17 cellular contexts compared by ENCODE assay signal in genomic region chr10:109207361-109207760, GRCh38.
DNase-seq lines count a peak whose midpoint lies in the region; ATAC-seq, FAIRE-seq and TF ChIP-seq lines count a peak whose summit lies in the region.
"Had no signal": no experiment of that assay in that cellular context is flagged by ENCODE, and none has a peak within 500 bp of the region (broad histone marks: within the 10 kb centered on the region; RNA-seq: fewer than 3 reads in every experiment).

No MANE protein-coding gene starts in this region.

- H4K20me1 ChIP-seq in GM23338 (replicated peaks; ENCODE audit: insufficient read depth), result no peaks in the 10 kb centered on the region

- H3K27me3 ChIP-seq in GM23338 (ENCODE audit: insufficient read depth) (no peaks in the 10 kb centered on the region), kidney epithelial cell (ENCODE audit: control insufficient read depth, insufficient read depth, low read length) (no peaks in the 10 kb centered on the region), psoas muscle (ENCODE audit: insufficient read depth in 3 of 3, low read length in 2 of 3) (no peaks in the 10 kb centered on the region)

- no peaks in the 10 kb centered on the region for H3K36me3 ChIP-seq in GM23338 (ENCODE audit: insufficient read depth)
- no peaks in the 10 kb centered on the region for H3K36me3 ChIP-seq in kidney epithelial cell (ENCODE audit: control insufficient read depth, insufficient read depth, low read length)
- H3K36me3 ChIP-seq in psoas muscle (ENCODE audit: insufficient read depth in 1 of 2, low read depth in 1 of 2), result no peaks in the 10 kb centered on the region

- FAIRE-seq in RCC 7860 (lab: Jason Lieb, UNC), result peak; percentile 92

- H3K9me3 ChIP-seq in psoas muscle, result no peaks in the 10 kb centered on the region

- H3K4me3 ChIP-seq in GM23338, result no peak overlapping the region
- no peak overlapping the region for H3K4me3 ChIP-seq in kidney epithelial cell (ENCODE audit: low read depth, low read length)
- H3K4me3 ChIP-seq in psoas muscle, result no peak overlapping the region

- peak overlapping the region; percentile 45; the same call in 1 of the 2 replicates for H2AFZ ChIP-seq in GM23338

- peaks cover 1% of the 10 kb centered on the region for H3K27me3 Mint-ChIP-seq in GM23338 (ENCODE audit: insufficient read depth, low read depth, poor library complexity)

- no peak overlapping the region for H3K4me3 Mint-ChIP-seq in GM23338
- H3K4me3 Mint-ChIP-seq: CD14-positive monocyte had no signal

- ATAC-seq in GM23338, result no peak
- no peak for ATAC-seq in psoas muscle
- no peak for ATAC-seq in GM19328 (IDR thresholded peaks at IDR 0.05; ENCODE audit: unreplicated experiment)

- DNase-seq in GM23338 (ENCODE audit: low spot score) (no peak), RCC 7860 (ENCODE audit: low spot score) (peak; percentile 83), kidney epithelial cell (ENCODE audit: low read depth) (peak; percentile 34), renal cortical epithelial cell (ENCODE audit: low read depth) (peak; percentile 68), psoas muscle (no peak), head of caudate nucleus (no peak)
- DNase-seq in activated naive CD4-positive, alpha-beta T cell treated with Interleukin-2 at 50 U/mL for 16 hours, result no peak
- DNase-seq: DMS79 treated with DMSO at 0.1 percent for 48 hours, H7, NCI-H1436, NCI-H2029 treated with DMSO at 0.1 percent for 48 hours, NCI-H2171, SIG-M5 had no signal

- no peaks in the 10 kb centered on the region for H3K9me3 Mint-ChIP-seq in GM23338

- H3K9me2 ChIP-seq in GM23338 (ENCODE audit: insufficient read depth), result no peaks in the 10 kb centered on the region

- H3K27ac Mint-ChIP-seq in GM23338, result no peak overlapping the region
- H3K27ac Mint-ChIP-seq: CD14-positive monocyte had no signal

- H3K4me1 ChIP-seq in GM23338 (ENCODE audit: insufficient read depth) (no peaks in the 10 kb centered on the region), psoas muscle (no peaks in the 10 kb centered on the region)

- no peaks in the 10 kb centered on the region for H3K4me1 Mint-ChIP-seq in GM23338
- H3K4me1 Mint-ChIP-seq: CD14-positive monocyte had no signal

- no peak overlapping the region for H3K27ac ChIP-seq in GM23338 (ENCODE audit: low read depth)
- H3K27ac ChIP-seq in psoas muscle, result no peak overlapping the region
- H3K27ac ChIP-seq: KMS-11, RWPE1 had no signal

- H3K36me3 Mint-ChIP-seq in GM23338 (ENCODE audit: low read depth), result no peaks in the 10 kb centered on the region
- H3K36me3 Mint-ChIP-seq: CD14-positive monocyte had no signal

- H3K79me2 ChIP-seq in GM23338 (replicated peaks; ENCODE audit: insufficient read depth), result no peaks in the 10 kb centered on the region

- TF ChIP-seq CTCF in GM23338 (conservative IDR thresholded peaks at IDR 0.05; ENCODE audit: low read depth in 2 of 2) (no peak), kidney epithelial cell (IDR thresholded peaks at IDR 0.05; ENCODE audit: insufficient read depth, low read length, poor library complexity, severe bottlenecking) (no peak), psoas muscle (IDR thresholded peaks at IDR 0.05) (no peak)

- WGBS in psoas muscle, 3 donors, result 31 to 43% (median 38%) methylated on average over 1 of the region's 1 CpG

- H3K4me2 ChIP-seq in GM23338, result no peak overlapping the region
- H3K4me2 ChIP-seq: KMS-11 had no signal

- H3F3A ChIP-seq in GM23338 (replicated peaks; ENCODE audit: low read depth), result no peaks in the 10 kb centered on the region

- intact Hi-C loops in psoas muscle (cut with DNase I) (no loop called here), head of caudate nucleus (cut with DNase I) (no loop called here)

TF ChIP-seq in GM23338, 12 proteins besides CTCF, POLR2A, EP300 and RAD21 (continues in another document):
- TF ChIP-seq EZH2 (IDR thresholded peaks at IDR 0.05; ENCODE audit: low read depth, unreplicated experiment) (no peak), REST (IDR thresholded peaks at IDR 0.05; ENCODE audit: unreplicated experiment) (no peak), POLR2AphosphoS5 (IDR thresholded peaks at IDR 0.05; ENCODE audit: low read depth) (no peak), JUNB (IDR thresholded peaks at IDR 0.05; ENCODE audit: unreplicated experiment) (no peak), ZNF331 (CRISPR knock-in tag; IDR thresholded peaks at IDR 0.05; ENCODE audit: low read depth) (no peak), STAT1 (IDR thresholded peaks at IDR 0.05; ENCODE audit: unreplicated experiment) (no peak), ETS1 (IDR thresholded peaks at IDR 0.05) (no peak), ZNF114 (CRISPR knock-in tag; IDR thresholded peaks at IDR 0.05) (no peak), CREB1 (CRISPR knock-in tag; IDR thresholded peaks at IDR 0.05; ENCODE audit: low read depth) (no peak), EZH2phosphoT487 (IDR thresholded peaks at IDR 0.05; ENCODE audit: unreplicated experiment) (no peak), NANOG (IDR thresholded peaks at IDR 0.05; ENCODE audit: borderline replicate concordance) (no peak)

Comparison
In these comparisons a context has a peak if more than half of its experiments do, and no peak if none do; other contexts are left out.
1. DNase-seq: peak in RCC 7860 (single experiment), kidney epithelial cell (single experiment) and renal cortical epithelial cell (single experiment); none in GM23338 (single experiment), psoas muscle (0 of 2), activated naive CD4-positive, alpha-beta T cell treated with Interleukin-2 at 50 U/mL for 16 hours (single experiment) and head of caudate nucleus (0 of 42).